ENCODE assay signal across 8 cellular contexts in the genomic region with DNA sequence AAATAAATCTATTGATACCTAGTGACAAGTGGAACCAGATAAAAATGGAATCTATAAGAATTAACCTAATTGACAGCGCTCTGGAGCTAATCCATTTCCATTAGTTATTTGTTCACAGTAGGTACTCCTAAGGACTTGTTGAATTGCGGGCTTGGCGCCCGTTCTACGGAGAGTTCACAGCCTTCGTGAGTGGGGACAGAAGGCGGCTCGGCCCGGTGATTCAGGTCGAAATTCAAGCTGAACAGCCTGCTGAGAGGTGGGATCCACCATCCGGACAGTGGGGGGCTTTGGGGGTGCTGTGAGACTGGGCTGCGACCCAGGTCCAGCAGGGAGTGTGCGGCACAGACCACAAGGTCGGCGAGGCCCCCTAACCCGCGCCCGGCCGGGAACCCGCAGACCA. TPM values are rescaled to one million over a fixed set of nuclear protein-coding genes. Genes with fewer than 3 reads are reported as not detected.
DNase-seq lines count a peak whose midpoint lies in the region; ATAC-seq and TF ChIP-seq lines count a peak whose summit lies in the region.

No MANE protein-coding gene starts in this region.

- H3K9me3 ChIP-seq in ES-I3 (ENCODE audit: control insufficient read depth, insufficient read depth, low read length) (no peaks in the 10 kb centered on the region), endodermal cell (ENCODE audit: control insufficient read depth, low read length) (no peaks in the 10 kb centered on the region), muscle layer of duodenum (ENCODE audit: control insufficient read depth in 1 of 2, low read length in 2 of 2) (no peaks in the 10 kb centered on the region), aorta (ENCODE audit: control insufficient read depth, low read length) (no peaks in the 10 kb centered on the region)

- 2 to 10% methylated on average over 2 to 20 of the region's 20 CpGs for WGBS in endodermal cell (ENCODE audit: insufficient coverage in 1 of 2, insufficient read length in 1 of 2), 2 experiments
- WGBS in aorta, 2 donors: 17 to 21% methylated on average over 15 to 20 of the region's 20 CpGs

- H3K4me1 Mint-ChIP-seq in T-helper 1 cell treated with Interleukin-12 subunit alpha and Interleukin-12 subunit beta and Interleukin-4 antibody, amounts not matched to agents 30 μg/mL and 1 μg/mL, for 36 hours (ENCODE audit: low read depth): peaks cover 31% of the 10 kb centered on the region
- H3K4me1 Mint-ChIP-seq in endodermal cell: peaks cover 31% of the 10 kb centered on the region

- H3K4me3 ChIP-seq in endodermal cell (ENCODE audit: low read length) (peak overlapping the region; percentile 79), muscle layer of duodenum (ENCODE audit: low read depth in 1 of 2, low read length in 2 of 2) (peak overlapping the region; percentile 64 to 85), aorta (ENCODE audit: low read length in 2 of 2) (peak overlapping the region; percentile 49 to 98)

- H3K4me1 ChIP-seq in ES-I3 (ENCODE audit: insufficient read depth, low read length) (peaks cover 10% of the 10 kb centered on the region; the same call in 1 of the 2 replicates), endodermal cell (ENCODE audit: control insufficient read depth, insufficient read depth, low read length) (peaks cover 7% of the 10 kb centered on the region), muscle layer of duodenum (ENCODE audit: control insufficient read depth in 1 of 2, insufficient read depth in 2 of 2, low read length in 2 of 2) (peaks cover 10 to 29% of the 10 kb centered on the region in 2 donors), aorta (ENCODE audit: control insufficient read depth in 1 of 2, insufficient read depth in 2 of 2, low read length in 2 of 2) (peaks cover 1 to 3% of the 10 kb centered on the region in 2 donors)

- H3K9ac ChIP-seq in ES-I3 (ENCODE audit: low read depth, low read length): peak overlapping the region; percentile 87
- H3K9ac ChIP-seq in endodermal cell (ENCODE audit: extremely low read depth, low read length, poor library complexity, severe bottlenecking): peak overlapping the region; percentile 95

- no peaks in the 10 kb centered on the region for H3K9me3 Mint-ChIP-seq in T-helper 1 cell treated with Interleukin-12 subunit alpha and Interleukin-12 subunit beta and Interleukin-4 antibody, amounts not matched to agents 30 μg/mL and 1 μg/mL, for 36 hours
- H3K9me3 Mint-ChIP-seq in endodermal cell: no peaks in the 10 kb centered on the region

- H3K27me3 Mint-ChIP-seq in T-helper 1 cell treated with Interleukin-12 subunit alpha and Interleukin-12 subunit beta and Interleukin-4 antibody, amounts not matched to agents 30 μg/mL and 1 μg/mL, for 36 hours (ENCODE audit: low read depth): peaks cover 26% of the 10 kb centered on the region
- H3K27me3 Mint-ChIP-seq in endodermal cell (ENCODE audit: insufficient read depth): no peaks in the 10 kb centered on the region

- H3K27ac ChIP-seq in endodermal cell (ENCODE audit: low read depth, low read length) (peak overlapping the region; percentile 70), muscle layer of duodenum (ENCODE audit: low read length) (peak overlapping the region; percentile 88), aorta (ENCODE audit: low read depth in 1 of 2, low read length in 2 of 2) (no peak overlapping the region)

- H3K4me3 Mint-ChIP-seq in T-helper 1 cell treated with Interleukin-12 subunit alpha and Interleukin-12 subunit beta and Interleukin-4 antibody, amounts not matched to agents 30 μg/mL and 1 μg/mL, for 36 hours: peak overlapping the region; percentile 86
- H3K4me3 Mint-ChIP-seq in endodermal cell: peak overlapping the region; percentile 89

- intact Hi-C loops in aorta (cut with DNase I): no loop called here

- TF ChIP-seq CTCF in endodermal cell (conservative IDR thresholded peaks at IDR 0.05): no peak

- DNase-seq in endodermal cell (no peak), aorta (peak; percentile 60 to 84), NCI-H1694 treated with DMSO at 0.1 percent for 48 hours (lab: John Stamatoyannopoulos, UW) (no peak)
- DNase-seq in effector CD4-positive, alpha-beta T cell: no peak

- peaks cover 9% of the 10 kb centered on the region for H3K36me3 Mint-ChIP-seq in T-helper 1 cell treated with Interleukin-12 subunit alpha and Interleukin-12 subunit beta and Interleukin-4 antibody, amounts not matched to agents 30 μg/mL and 1 μg/mL, for 36 hours (ENCODE audit: low read depth)
- peaks cover 2% of the 10 kb centered on the region for H3K36me3 Mint-ChIP-seq in endodermal cell (ENCODE audit: low read depth)

- peak overlapping the region; percentile 80 for H3K27ac Mint-ChIP-seq in T-helper 1 cell treated with Interleukin-12 subunit alpha and Interleukin-12 subunit beta and Interleukin-4 antibody, amounts not matched to agents 30 μg/mL and 1 μg/mL, for 36 hours
- H3K27ac Mint-ChIP-seq in endodermal cell: peak overlapping the region; percentile 89

- ATAC-seq in HG03045 (IDR thresholded peaks at IDR 0.05; ENCODE audit: unreplicated experiment): peak; percentile 3
- ATAC-seq in aorta (ENCODE audit: low FRiP score): no peak

- H3K36me3 ChIP-seq in ES-I3 (ENCODE audit: insufficient read depth, low read length) (no peaks in the 10 kb centered on the region), endodermal cell (ENCODE audit: control insufficient read depth, insufficient read depth, low read length) (no peaks in the 10 kb centered on the region), muscle layer of duodenum (ENCODE audit: control insufficient read depth in 1 of 2, insufficient read depth in 2 of 2, low read length in 2 of 2) (no peaks in the 10 kb centered on the region), aorta (ENCODE audit: control insufficient read depth in 1 of 2, insufficient read depth in 2 of 2, low read length in 1 of 2) (no peaks in the 10 kb centered on the region)

- no peaks in the 10 kb centered on the region for H3K27me3 ChIP-seq in endodermal cell (ENCODE audit: control insufficient read depth, insufficient read depth, low read length, poor library complexity, severe bottlenecking)
- no peaks in the 10 kb centered on the region for H3K27me3 ChIP-seq in muscle layer of duodenum (ENCODE audit: low read depth, low read length)
- no peaks in the 10 kb centered on the region for H3K27me3 ChIP-seq in aorta (ENCODE audit: control insufficient read depth in 1 of 2, insufficient read depth in 2 of 2, low read length in 1 of 2)

RNA-seq across cellular contexts. Expression of a gene that starts 0.8 kb away (rescaled TPM):
- total RNA-seq in endodermal cell: 100 to 1,000 TPM; 420 to 534 TPM
- polyA plus RNA-seq in endodermal cell (2013, experiment 1 of 2): 492 TPM
- 458 TPM for polyA plus RNA-seq in endodermal cell (2013, experiment 2 of 2)
- total RNA-seq in aorta: 100 to 1,000 TPM; 306 to 336 TPM
- polyA plus RNA-seq in aorta: 100 to 1,000 TPM; 102 to 165 TPM

Comparison
In these comparisons a context has a peak if more than half of its experiments do, and no peak if none do; other contexts are left out.
1. DNase-seq: peak in aorta (2 of 2); none in endodermal cell (single experiment), NCI-H1694 treated with DMSO at 0.1 percent for 48 hours (single experiment) and effector CD4-positive, alpha-beta T cell (single experiment).
2. H3K27ac ChIP-seq: peak in endodermal cell (single experiment) and muscle layer of duodenum (single experiment); none in aorta (0 of 2).
3. Peak in every context shown above with its lines, with median percentiles within 50 percentile points of each other: H3K4me3 ChIP-seq.